ENCODE assay signal across 7 cellular contexts in the genomic region with DNA sequence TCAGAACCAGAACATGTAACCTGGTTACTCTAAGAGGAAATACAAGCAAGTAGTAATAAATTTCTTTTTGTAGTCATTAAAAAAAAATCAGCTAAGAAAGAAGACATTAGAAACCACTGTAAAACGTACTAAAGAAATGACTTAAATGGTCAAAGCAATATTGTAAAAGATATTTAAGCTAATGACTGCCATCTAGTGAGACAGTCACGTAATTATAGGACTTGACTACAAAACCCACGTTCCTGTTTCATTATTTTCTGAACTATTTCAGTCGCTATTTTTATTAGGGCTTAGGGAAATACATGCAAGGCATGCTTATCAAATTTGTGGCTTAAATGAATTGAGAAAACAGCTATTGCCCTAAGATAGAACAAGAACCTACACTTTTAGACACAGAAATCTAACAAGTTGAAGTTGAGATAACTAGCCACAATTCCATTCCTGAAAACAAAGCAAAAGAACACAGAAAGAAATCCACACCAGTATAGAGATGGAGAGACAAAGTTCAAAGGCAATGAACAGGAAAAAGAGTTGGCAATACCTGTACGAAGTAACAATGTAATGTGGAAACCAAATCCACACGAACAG. TPM values are rescaled to one million over a fixed set of nuclear protein-coding genes. Genes with fewer than 3 reads are reported as not detected.
DNase-seq lines count a peak whose midpoint lies in the region; ATAC-seq and TF ChIP-seq lines count a peak whose summit lies in the region.

No MANE protein-coding gene starts in this region.

- DNase-seq in ELR (ENCODE audit: low read depth) (peak; percentile 77), NCI-H82 (lab: John Stamatoyannopoulos, UW) (peak; percentile 65), dermis microvascular lymphatic vessel endothelial cell (ENCODE audit: low read depth in 2 of 2) (peak; percentile 72 to 76), neural crest cell (ENCODE audit: low read depth, low spot score) (no peak)

- no peak overlapping the region for H3K27ac Mint-ChIP-seq in neural crest cell (ENCODE audit: unreplicated experiment)

- H3K36me3 Mint-ChIP-seq in neural crest cell (ENCODE audit: low read depth) = peaks cover 11% of the 10 kb centered on the region

- H3K4me1 Mint-ChIP-seq in neural crest cell = no peaks in the 10 kb centered on the region

- peak; percentile 75 for TF ChIP-seq CTCF in neural crest cell (conservative IDR thresholded peaks at IDR 0.05)

- H3K27me3 Mint-ChIP-seq in neural crest cell (ENCODE audit: low read depth) = no peaks in the 10 kb centered on the region

- H3K4me3 Mint-ChIP-seq in neural crest cell = no peak overlapping the region

- ATAC-seq in HG02798 (IDR thresholded peaks at IDR 0.05; ENCODE audit: poor library complexity, unreplicated experiment) (peak; percentile 60), GM19351 (IDR thresholded peaks at IDR 0.05; ENCODE audit: unreplicated experiment) (no peak), HG03520 (IDR thresholded peaks at IDR 0.05; ENCODE audit: unreplicated experiment) (no peak)

- H3K9me3 Mint-ChIP-seq in neural crest cell = no peaks in the 10 kb centered on the region

RNA-seq across cellular contexts. Expression of a gene that starts 17.9 kb away (rescaled TPM):
- total RNA-seq in dermis microvascular lymphatic vessel endothelial cell (29.8 and 34.4 TPM in 2 replicates), neural crest cell (31.1 and 32.3 TPM in 2 replicates)

RNA-seq across cellular contexts. Expression of a gene that starts 19.3 kb away (rescaled TPM):
- total RNA-seq in dermis microvascular lymphatic vessel endothelial cell (20.5 and 30.6 TPM in 2 replicates), neural crest cell (107 and 116 TPM in 2 replicates)
